Comparison of ENCODE assay signal across 8 cellular contexts in genomic region chr15:88657326-88658069, GRCh38. TPM values are rescaled to one million over a fixed set of nuclear protein-coding genes. Genes with fewer than 3 reads are reported as not detected.
DNase-seq lines count a peak whose midpoint lies in the region; ATAC-seq and TF ChIP-seq lines count a peak whose summit lies in the region.

No MANE protein-coding gene starts in this region.

- TF ChIP-seq POLR2A in spleen (IDR thresholded peaks at IDR 0.05) = no peak

- H3K9me3 ChIP-seq in spleen = no peaks in the 10 kb centered on the region

- H3K27me3 ChIP-seq in spleen (replicated peaks in 1 of 7) = no peaks in the 10 kb centered on the region

- H3K27me3 Mint-ChIP-seq in activated B cell treated with CpG ODN at 0.5 μM for 24 hours = no peaks in the 10 kb centered on the region

- WGBS in spleen, 5 donors = 39 to 56% (median 51%) methylated on average over 9 to 13 of the region's 13 CpGs

- CTCF ChIA-PET in activated B cell treated with CpG ODN at 0.5 μM for 24 hours (lab: Charles Lee) = interaction anchor here (0.7 to 9.3 kb wide), 7 partner anchors 10 to 177 kb away, joined by 3 to 79 read pairs (median 3); no protein-coding TSS in a partner anchor

- H3K4me3 Mint-ChIP-seq in activated B cell treated with CpG ODN at 0.5 μM for 24 hours = no peak overlapping the region

- POLR2A ChIA-PET in activated B cell treated with CpG ODN at 0.5 μM for 24 hours (lab: Charles Lee) = interaction anchor here (0.6 to 4.7 kb wide), 10 partner anchors 9 to 431 kb away, joined by 3 to 42 read pairs (median 4); partner anchors contain the start of genes ABHD2, AEN, MRPL46 and MRPS11

- intact Hi-C loops in activated B cell treated with CpG ODN at 0.5 μM for 24 hours (cut with micrococcal nuclease) = loop anchor here (1.0 to 5.0 kb wide), 3 partner anchors 33 to 177 kb away; no protein-coding TSS in a partner anchor
- intact Hi-C loops in left ventricle myocardium superior (cut with micrococcal nuclease) = no loop called here
- intact Hi-C loops in spleen (cut with DNase I; ENCODE audit: low total_unique reads) = no loop called here

- no peak overlapping the region for H3K4me3 ChIP-seq in spleen

- H3K9me3 Mint-ChIP-seq in activated B cell treated with CpG ODN at 0.5 μM for 24 hours = no peaks in the 10 kb centered on the region

- peaks cover 75% of the 10 kb centered on the region for H3K4me1 Mint-ChIP-seq in activated B cell treated with CpG ODN at 0.5 μM for 24 hours

- peaks cover 9 to 64% (median 49%) of the 10 kb centered on the region in 6 donors for H3K4me1 ChIP-seq in spleen

- DNase-seq in SHP77 (lab: John Stamatoyannopoulos, UW) (peak; percentile 11 to 36), SHP77 treated with DMSO at 0.1 percent for 48 hours (lab: John Stamatoyannopoulos, UW) (no peak), HT-29 (ENCODE audit: low spot score) (peak; percentile 63), activated B cell treated with CpG ODN at 0.5 μM for 24 hours (no peak), left ventricle myocardium superior (peak; percentile 57), spleen (peak; percentile 80), HPDE6-E6E7 (ENCODE audit: extremely low spot score) (no peak), SIG-M5 (lab: John Stamatoyannopoulos, UW) (no peak)

- H3K27ac ChIP-seq in spleen = peak overlapping the region; percentile 10 to 88 (median 68)

- H3K36me3 ChIP-seq in spleen = peaks cover 0 to 32% (median 0%) of the 10 kb centered on the region in 6 donors

- peak; percentile 7 for ATAC-seq in activated B cell treated with CpG ODN at 0.5 μM for 24 hours (ENCODE audit: low read depth)
- peak; percentile 55 for ATAC-seq in left ventricle myocardium superior

- peaks cover 20% of the 10 kb centered on the region for H3K36me3 Mint-ChIP-seq in activated B cell treated with CpG ODN at 0.5 μM for 24 hours (ENCODE audit: low read depth)

- TF ChIP-seq CTCF in activated B cell treated with CpG ODN at 0.5 μM for 24 hours (IDR thresholded peaks at IDR 0.05) = no peak
- peak in 10 of 11 experiments; percentile 32 to 66 (median 54) for TF ChIP-seq CTCF in spleen (IDR thresholded peaks at IDR 0.05 in 8 of 11, conservative IDR thresholded peaks at IDR 0.05 in 3 of 11)

- peak overlapping the region; percentile 94 for H3K27ac Mint-ChIP-seq in activated B cell treated with CpG ODN at 0.5 μM for 24 hours

RNA-seq across cellular contexts. Expression of gene ISG20, which starts 18.7 kb away (rescaled TPM):
- total RNA-seq in HT-29 (2014; rRNA removed; shearing (Covaris generic)) = 59.0 and 60.2 TPM in 2 replicates
- total RNA-seq in activated B cell treated with CpG ODN at 0.5 μM for 24 hours (84.6 and 87.1 TPM in 2 replicates), left ventricle myocardium superior (3.6 TPM), spleen (100 to 1,000 TPM in 5 of 7 donors, 10 to 100 TPM in 2; 70.5 to 171 (median 127) TPM)
- polyA plus RNA-seq in spleen = 100 to 1,000 TPM; 142 to 365 (median 198) TPM

RNA-seq across cellular contexts. Expression of gene AEN, which starts 36.4 kb away (rescaled TPM):
- 170 and 177 TPM in 2 replicates for total RNA-seq in HT-29 (2014; rRNA removed; shearing (Covaris generic))
- total RNA-seq in activated B cell treated with CpG ODN at 0.5 μM for 24 hours (40.1 and 41.9 TPM in 2 replicates), left ventricle myocardium superior (9.8 TPM), spleen (10 to 100 TPM; 20.3 to 40.3 (median 29.5) TPM)
- polyA plus RNA-seq in spleen = 10 to 100 TPM; 12.9 to 18.6 (median 14.6) TPM

Comparison
In these comparisons a context has a peak if more than half of its experiments do, and no peak if none do; other contexts are left out.
1. DNase-seq: peak in SHP77 (2 of 2), HT-29 (single experiment), left ventricle myocardium superior (single experiment) and spleen (single experiment); none in SHP77 treated with DMSO at 0.1 percent for 48 hours (single experiment), activated B cell treated with CpG ODN at 0.5 μM for 24 hours (single experiment), HPDE6-E6E7 (single experiment) and SIG-M5 (single experiment).
2. RNA of gene ISG20, which starts 18.7 kb away (total RNA-seq): 70.5 to 171 TPM in spleen, 84.6 to 87.1 TPM in activated B cell treated with CpG ODN at 0.5 μM for 24 hours and 59.0 to 60.2 TPM in HT-29; 3.6 TPM in left ventricle myocardium superior (single experiment); every median in the first group is over 10 times any median in the second.